ENCODE assay signal across 8 cellular contexts in genomic region chr22:23893957-23894709, GRCh38. TPM values are rescaled to one million over a fixed set of nuclear protein-coding genes. Genes with fewer than 3 reads are reported as not detected.
DNase-seq lines count a peak whose midpoint lies in the region; ATAC-seq, FAIRE-seq and TF ChIP-seq lines count a peak whose summit lies in the region.

Gene MIF, plus strand, starts transcription at chr22:23894383. Its CDS starts 92 bp downstream, at chr22:23894475.

- H2AFZ ChIP-seq in OCI-LY3 (ENCODE audit: low read depth, low read length) (peak within 1 kb of the TSS; percentile 14; the same call in 1 of the 2 replicates), endothelial cell of umbilical vein (ENCODE audit: low read depth, low read length) (peak within 1 kb of the TSS; percentile 87)

- H3K36me3 ChIP-seq in OCI-LY3 (replicated peaks; ENCODE audit: low read depth, low read length) (peaks cover 45% of the 10 kb centered on the region), endothelial cell of umbilical vein (ENCODE audit: control insufficient read depth in 2 of 2, extremely low read depth in 1 of 2, insufficient read depth in 2 of 2, low read length in 2 of 2) (peaks cover 0 to 14% of the 10 kb centered on the region in 2 experiments)

- peak within 1 kb of the TSS; percentile 85 for H3K4me3 ChIP-seq in OCI-LY3 (ENCODE audit: low read length)
- H3K4me3 ChIP-seq in endothelial cell of umbilical vein (replicated peaks in 1 of 3; ENCODE audit: insufficient read depth in 1 of 3, low read depth in 1 of 3, low read length in 3 of 3): peak within 1 kb of the TSS; percentile 69 to 91 (median 77)

- TF ChIP-seq CTCF in OCI-LY3 (IDR thresholded peaks at IDR 0.05; ENCODE audit: low read depth, low read length) (peak; percentile 94), endothelial cell of umbilical vein (IDR thresholded peaks at IDR 0.05; ENCODE audit: extremely low read depth in 1 of 2, insufficient read depth in 1 of 2, low read depth in 1 of 2, low read length in 2 of 2) (peak; percentile 89)

- FAIRE-seq in endothelial cell of umbilical vein (lab: Jason Lieb, UNC): peak; percentile 90

- no peaks in the 10 kb centered on the region for H3K9me1 ChIP-seq in endothelial cell of umbilical vein (replicated peaks; ENCODE audit: control insufficient read depth, extremely low read depth, insufficient read depth, low read length)

- BruUV-seq in endothelial cell of umbilical vein (replicated peaks; lab: Mats Ljungman, UMichigan): no TSS peak

- H3K9me3 ChIP-seq in OCI-LY3 (ENCODE audit: insufficient read depth, low read length) (no peaks in the 10 kb centered on the region), endothelial cell of umbilical vein (replicated peaks; ENCODE audit: control insufficient read depth, insufficient read depth, low read length) (no peaks in the 10 kb centered on the region)

- peak; percentile 74 for ATAC-seq in GM21515 (IDR thresholded peaks at IDR 0.05; ENCODE audit: unreplicated experiment)

- H3K9ac ChIP-seq in OCI-LY3 (ENCODE audit: low read length) (peak within 1 kb of the TSS; percentile 97), endothelial cell of umbilical vein (replicated peaks; ENCODE audit: extremely low read depth, insufficient read depth, low read length) (peak within 1 kb of the TSS; percentile 74)

- CTCF ChIA-PET in endothelial cell of umbilical vein (lab: Charles Lee): interaction anchor here (0.6 to 2.1 kb wide), 25 partner anchors 9 to 281 kb away, joined by 3 to 39 read pairs (median 5); partner anchors contain the start of gene SLC2A11

- intact Hi-C loops in endothelial cell of umbilical vein (cut with micrococcal nuclease): loop anchor here (1.0 kb wide), 2 partner anchors 20 to 32 kb away; no protein-coding TSS in a partner anchor

- peak within 1 kb of the TSS; percentile 91 for H3K4me2 ChIP-seq in OCI-LY3 (ENCODE audit: low read length)
- H3K4me2 ChIP-seq in endothelial cell of umbilical vein (ENCODE audit: insufficient read depth, low read length): peak within 1 kb of the TSS; percentile 66

- H3K79me2 ChIP-seq in OCI-LY3 (ENCODE audit: low read length) (peaks cover 26% of the 10 kb centered on the region), endothelial cell of umbilical vein (ENCODE audit: control insufficient read depth, insufficient read depth, low read length) (peaks cover 20% of the 10 kb centered on the region)

- POLR2A ChIA-PET in endothelial cell of umbilical vein (lab: Charles Lee): interaction anchor here (0.7 to 1.4 kb wide), 3 partner anchors 16 to 36 kb away, joined by 4 to 10 read pairs (median 5); partner anchors contain the start of gene SLC2A11

- H3K27ac ChIP-seq in OCI-LY3 (ENCODE audit: low read length): peak within 1 kb of the TSS; percentile 75
- H3K27ac ChIP-seq in endothelial cell of umbilical vein (ENCODE audit: insufficient read depth, low read depth, low read length): peak within 1 kb of the TSS; percentile 45

- dilution Hi-C loops in endothelial cell of umbilical vein (cut with MboI; ENCODE audit: extremely low pct_ligation_motif_present, low sequenced_read_pairs): no loop called here

- peak; percentile 81 for DNase-seq in DMS 273 treated with DMSO at 0.1 percent for 48 hours (lab: John Stamatoyannopoulos, UW)
- peak; percentile 74 for DNase-seq in HuH-7 (ENCODE audit: low spot score)
- peak; percentile 100 for DNase-seq in activated CD8-positive, alpha-beta memory T cell treated with anti-CD3 and anti-CD28 coated beads, Interleukin-2, amount 50 U/mL, for 48 hours
- DNase-seq in endothelial cell of umbilical vein (ENCODE audit: low read depth, low spot score): peak; percentile 96
- peak; percentile 91 for DNase-seq in midbrain (lab: John Stamatoyannopoulos, UW)
- DNase-seq in stimulated activated CD8-positive, alpha-beta memory T cell treated with anti-CD3 and anti-CD28 coated beads, Interleukin-2, amount 100 ng/mL, for 1 hour (ENCODE audit: low read depth in 2 of 2): peak; percentile 89 to 91

- H4K20me1 ChIP-seq in OCI-LY3 (ENCODE audit: insufficient read depth, low read length) (peaks cover 36% of the 10 kb centered on the region), endothelial cell of umbilical vein (replicated peaks; ENCODE audit: control insufficient read depth, extremely low read depth, insufficient read depth, low read length) (no peaks in the 10 kb centered on the region)

- H3K27me3 ChIP-seq in OCI-LY3 (ENCODE audit: low read depth, low read length): no peaks in the 10 kb centered on the region
- H3K27me3 ChIP-seq in endothelial cell of umbilical vein (ENCODE audit: control insufficient read depth in 2 of 2, insufficient read depth in 2 of 2, low read length in 2 of 2): no peaks in the 10 kb centered on the region

- H3K4me1 ChIP-seq in OCI-LY3 (ENCODE audit: low read length) (peaks cover 16% of the 10 kb centered on the region), endothelial cell of umbilical vein (ENCODE audit: control insufficient read depth, extremely low read depth, insufficient read depth, low read length) (peaks cover 13% of the 10 kb centered on the region)

- peak; percentile 93 for TF ChIP-seq POLR2A in endothelial cell of umbilical vein (IDR thresholded peaks at IDR 0.05; ENCODE audit: low read depth, low read length)

TF ChIP-seq in endothelial cell of umbilical vein, 7 proteins besides CTCF, POLR2A, EP300 and RAD21:
- TF ChIP-seq FOS (IDR thresholded peaks at IDR 0.05; ENCODE audit: borderline replicate concordance, insufficient read depth, low read length) (no peak), JUN (IDR thresholded peaks at IDR 0.05; ENCODE audit: borderline replicate concordance, insufficient read depth, insufficient read length, low read depth) (no peak), POLR2AphosphoS5 (IDR thresholded peaks at IDR 0.05; ENCODE audit: insufficient read depth, low read depth, low read length) (peak; percentile 91), GATA2 (IDR thresholded peaks at IDR 0.05; ENCODE audit: insufficient read depth, insufficient read length, low read depth, low read length) (no peak), EZH2 (IDR thresholded peaks at IDR 0.05; ENCODE audit: borderline replicate concordance, low read depth, low read length, severe bottlenecking) (no peak), MYC (IDR thresholded peaks at IDR 0.05; ENCODE audit: low read depth, low read length) (no peak), MAX (IDR thresholded peaks at IDR 0.05; ENCODE audit: insufficient read depth, insufficient read length) (no peak)
TF ChIP-seq in endothelial cell of umbilical vein: peak in this region for 1.

RNA-seq across cellular contexts. Expression of gene MIF, which starts in this region (rescaled TPM):
- 674 and 730 TPM in 2 replicates for total RNA-seq in endothelial cell of umbilical vein
- polyA plus RNA-seq in endothelial cell of umbilical vein: 529 and 898 TPM in 2 replicates
- polyA plus RNA-seq in endothelial cell of umbilical vein (2011; cell fraction: cytosol; rRNA removed): 261 and 376 TPM in 2 replicates
- polyA plus RNA-seq in endothelial cell of umbilical vein (2011; cell fraction: nucleus; rRNA removed): 76.7 and 91.0 TPM in 2 replicates
- polyA plus RNA-seq in endothelial cell of umbilical vein (2012): 338 and 495 TPM in 2 replicates
- 58.5 and 99.3 TPM in 2 replicates for polyA minus RNA-seq in endothelial cell of umbilical vein
- 499 TPM for polyA minus RNA-seq in endothelial cell of umbilical vein (2011; cell fraction: cytosol; rRNA and poly(A)+ RNA removed)
- polyA minus RNA-seq in endothelial cell of umbilical vein (2011; cell fraction: nucleus; rRNA and poly(A)+ RNA removed): 14.8 and 27.6 TPM in 2 replicates

Comparison
In these comparisons a context has a peak if more than half of its experiments do, and no peak if none do; other contexts are left out.
1. Peak in every context shown above with its lines: DNase-seq, ATAC-seq, H3K4me3 ChIP-seq and H3K27ac ChIP-seq.